ENCODE assay signal across 8 cellular contexts in genomic region chr3:50192689-50193141, GRCh38. TPM values are rescaled to one million over a fixed set of nuclear protein-coding genes. Genes with fewer than 3 reads are reported as not detected.
A peak's percentile ranks its signal among the peaks of the same experiment; 100 is the strongest.
DNase-seq lines count a peak whose midpoint lies in the region; ATAC-seq and TF ChIP-seq lines count a peak whose summit lies in the region.

No MANE protein-coding gene starts in this region.

- peak; percentile 57 for ATAC-seq in body of pancreas
- ATAC-seq in GM18909 (IDR thresholded peaks at IDR 0.05; ENCODE audit: poor library complexity, unreplicated experiment): no peak
- no peak for ATAC-seq in HG03196 (IDR thresholded peaks at IDR 0.05; ENCODE audit: unreplicated experiment)

- TF ChIP-seq CTCF in GM12864 (IDR thresholded peaks at IDR 0.05; ENCODE audit: low read depth, low read length, missing control alignments) (peak; percentile 94), WERI-Rb-1 (IDR thresholded peaks at IDR 0.05; ENCODE audit: low read depth, low read length) (peak; percentile 86), body of pancreas (IDR thresholded peaks at IDR 0.05) (peak; percentile 81 to 96 (median 92))

- 0 to 9% methylated on average over 4 to 21 of the region's 21 CpGs for WGBS in body of pancreas, 2 donors

- TF ChIP-seq POLR2A in body of pancreas (IDR thresholded peaks at IDR 0.05): no peak

- H3K9me3 ChIP-seq in WERI-Rb-1 (ENCODE audit: severe bottlenecking) (no peaks in the 10 kb centered on the region), body of pancreas (no peaks in the 10 kb centered on the region)

- DNase-seq in GM12864 (ENCODE audit: low read depth): peak; percentile 39
- DNase-seq in NCI-H1092 (lab: John Stamatoyannopoulos, UW): peak; percentile 39
- peak; percentile 85 for DNase-seq in WERI-Rb-1
- DNase-seq in body of pancreas: peak; percentile 73 to 85 (median 78)
- peak; percentile 79 for DNase-seq in inferior parietal cortex (ENCODE audit: extremely low spot score)
- DNase-seq in stimulated activated CD4-positive, alpha-beta T cell treated with anti-CD3 and anti-CD28 coated beads, Interleukin-1b, Interleukin-23, amount 100 ng/mL, for 1 hour (ENCODE audit: low read depth in 2 of 2): peak; percentile 55 to 84

- H3K27ac ChIP-seq in WERI-Rb-1: no peak overlapping the region
- H3K27ac ChIP-seq in body of pancreas: no peak overlapping the region

- intact Hi-C loops in body of pancreas (cut with DNase I): loop anchor here (10.0 kb wide), 1 partner anchor 82 kb away; the partner anchor contains the start of gene LSMEM2

- H3K36me3 ChIP-seq in WERI-Rb-1: peaks cover 12% of the 10 kb centered on the region
- no peaks in the 10 kb centered on the region for H3K36me3 ChIP-seq in body of pancreas (replicated peaks in 1 of 2; ENCODE audit: insufficient read depth in 1 of 2, low read depth in 2 of 2)

- no peak overlapping the region for H3K4me3 ChIP-seq in GM12864 (ENCODE audit: low read depth, low read length)
- H3K4me3 ChIP-seq in WERI-Rb-1 (ENCODE audit: low read depth, low read length): no peak overlapping the region
- no peak overlapping the region for H3K4me3 ChIP-seq in body of pancreas

- H3K4me1 ChIP-seq in body of pancreas: peaks cover 34% of the 10 kb centered on the region

- no peaks in the 10 kb centered on the region for H3K27me3 ChIP-seq in WERI-Rb-1 (ENCODE audit: insufficient read depth, low read depth, severe bottlenecking)
- peaks cover 0 to 16% of the 10 kb centered on the region in 2 donors for H3K27me3 ChIP-seq in body of pancreas

RNA-seq across cellular contexts. Expression of gene GNAT1, which starts 1.3 kb away (rescaled TPM):
- not detected for total RNA-seq in body of pancreas

RNA-seq across cellular contexts. Expression of gene SLC38A3, which starts 12.4 kb away (rescaled TPM):
- 10 to 100 TPM in 1 of 2 donors, 1 to 10 TPM in 1; 4.6 to 48.0 TPM for total RNA-seq in body of pancreas

RNA-seq across cellular contexts. Expression of gene SEMA3F, which starts 37.6 kb away (rescaled TPM):
- 10 to 100 TPM in 1 of 2 donors, 1 to 10 TPM in 1; 5.2 to 25.4 TPM for total RNA-seq in body of pancreas

RNA-seq across cellular contexts. Expression of gene GNAI2, which starts 43.3 kb away (rescaled TPM):
- 10 to 100 TPM; 46.2 to 53.7 TPM for total RNA-seq in body of pancreas
